Comparison of ENCODE assay signal across 11 cellular contexts in the genomic region with DNA sequence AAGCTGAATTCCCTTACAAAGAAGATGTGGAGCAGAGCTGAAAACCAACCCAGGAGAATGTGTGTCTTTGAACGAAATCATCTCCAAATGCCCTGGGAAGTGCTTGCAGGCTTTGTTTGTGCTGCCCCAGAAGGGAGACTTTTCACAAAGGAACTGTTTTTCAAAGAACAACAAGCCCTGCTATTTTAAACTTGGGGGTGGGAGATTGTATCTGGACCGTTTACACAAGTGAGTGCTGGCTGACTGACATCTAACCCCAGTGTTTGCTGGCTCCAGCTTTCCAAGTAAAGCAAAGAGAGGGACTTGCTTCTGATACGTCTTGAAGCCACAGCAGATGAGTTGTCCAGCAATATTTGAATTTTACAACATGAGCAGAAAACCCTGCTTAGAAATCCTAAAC. TPM values are rescaled to one million over a fixed set of nuclear protein-coding genes. Genes with fewer than 3 reads are reported as not detected.
DNase-seq lines count a peak whose midpoint lies in the region; ATAC-seq, FAIRE-seq and TF ChIP-seq lines count a peak whose summit lies in the region.
"Had no signal": no experiment of that assay in that cellular context is flagged by ENCODE, and none has a peak within 500 bp of the region (broad histone marks: within the 10 kb centered on the region; RNA-seq: fewer than 3 reads in every experiment).

No MANE protein-coding gene starts in this region.

- no peak for FAIRE-seq in A549 (lab: Jason Lieb, UNC)

- peaks cover 58% of the 10 kb centered on the region for H3K4me1 Mint-ChIP-seq in endodermal cell

- POLR2A ChIA-PET in A549 (lab: Yijun Ruan, JAX): no interaction called here

- CTCF ChIA-PET in A549 (lab: Yijun Ruan, JAX): interaction anchor here (1.2 kb wide), 2 partner anchors 45 to 454 kb away, joined by 3 read pairs; no protein-coding TSS in a partner anchor

- 0 out of 3 replicates have a peak overlapping the region, but pooled peaks have one; percentile 50 for H3K4me3 ChIP-seq in A549
- H3K4me3 ChIP-seq in HUES64 (ENCODE audit: low read length): peak overlapping the region; percentile 76
- peak overlapping the region; percentile 91 for H3K4me3 ChIP-seq in endodermal cell (ENCODE audit: low read length)

- no peak for TF ChIP-seq RAD21 in A549 (conservative IDR thresholded peaks at IDR 0.05 in 1 of 2, IDR thresholded peaks at IDR 0.05 in 1 of 2)

- H3K4me1 ChIP-seq in A549 (peaks cover 36% of the 10 kb centered on the region), HUES64 (ENCODE audit: insufficient read depth, low read length) (peaks cover 30% of the 10 kb centered on the region), endodermal cell (ENCODE audit: control insufficient read depth, insufficient read depth, low read length) (peaks cover 10% of the 10 kb centered on the region)

- H3K27ac ChIP-seq in A549: peak overlapping the region in 1 of 2 experiments; percentile 78; a peak in 1 of 6 replicates
- no peak overlapping the region; the same call in 1 of the 2 replicates for H3K27ac ChIP-seq in HUES64 (ENCODE audit: low read depth, low read length)
- no peak overlapping the region for H3K27ac ChIP-seq in endodermal cell (ENCODE audit: low read depth, low read length)

- H3K9me3 ChIP-seq in A549 (no peaks in the 10 kb centered on the region), HUES64 (ENCODE audit: insufficient read depth, low read depth, low read length) (no peaks in the 10 kb centered on the region), endodermal cell (ENCODE audit: control insufficient read depth, low read length) (no peaks in the 10 kb centered on the region)
- H3K9me3 ChIP-seq: Peyer's patch had no signal

- DNase-seq in A549 (ENCODE audit: low read depth in 1 of 2, low spot score in 1 of 2) (no peak), endodermal cell (no peak), myocyte (ENCODE audit: low read depth) (peak; percentile 11), mucosa of gallbladder (ENCODE audit: low spot score) (no peak), NCI-H146 (lab: John Stamatoyannopoulos, UW) (no peak), NCI-H187 (lab: John Stamatoyannopoulos, UW) (no peak)
- DNase-seq: NCI-H2029, Peyer's patch had no signal

- peaks cover 16% of the 10 kb centered on the region for H3K27me3 Mint-ChIP-seq in endodermal cell (ENCODE audit: insufficient read depth)

- TF ChIP-seq CTCF in A549 (IDR thresholded peaks at IDR 0.05) (no peak), endodermal cell (conservative IDR thresholded peaks at IDR 0.05) (no peak)

- peak overlapping the region; percentile 83 for H3K4me3 Mint-ChIP-seq in endodermal cell

- ATAC-seq in A549: no peak
- no peak for ATAC-seq in GM19035 (IDR thresholded peaks at IDR 0.05; ENCODE audit: unreplicated experiment)

- peak overlapping the region; percentile 28; the same call in 1 of the 2 replicates for H3K9ac ChIP-seq in HUES64 (ENCODE audit: low read depth, low read length)
- no peak overlapping the region for H3K9ac ChIP-seq in endodermal cell (ENCODE audit: extremely low read depth, low read length, poor library complexity, severe bottlenecking)

- H3K36me3 ChIP-seq in HUES64 (ENCODE audit: insufficient read depth, low read length): no peaks in the 10 kb centered on the region
- H3K36me3 ChIP-seq in endodermal cell (ENCODE audit: control insufficient read depth, insufficient read depth, low read length): no peaks in the 10 kb centered on the region
- H3K36me3 ChIP-seq: Peyer's patch had no signal

- WGBS in A549 (ENCODE audit: missing lambda C conversion rate): 27% methylated on average over 3 of the region's 3 CpGs
- 24% methylated on average over 3 of the region's 3 CpGs for WGBS in HUES64
- 15 to 39% methylated on average over 2 to 3 of the region's 3 CpGs for WGBS in endodermal cell (ENCODE audit: insufficient coverage in 1 of 2, insufficient read length in 1 of 2), 2 experiments

- H3K36me3 Mint-ChIP-seq in endodermal cell (ENCODE audit: low read depth): peaks cover 5% of the 10 kb centered on the region

- no peak for TF ChIP-seq POLR2A in A549 (IDR thresholded peaks at IDR 0.05; ENCODE audit: low read length)

- peak overlapping the region; percentile 90 for H3K4me2 ChIP-seq in A549

- peaks cover 8% of the 10 kb centered on the region; the same call in 1 of the 2 replicates for H3K27me3 ChIP-seq in HUES64 (ENCODE audit: insufficient read depth, low read length)
- H3K27me3 ChIP-seq in endodermal cell (ENCODE audit: control insufficient read depth, insufficient read depth, low read length, poor library complexity, severe bottlenecking): no peaks in the 10 kb centered on the region
- H3K27me3 ChIP-seq: Peyer's patch had no signal

- H3K27ac Mint-ChIP-seq in endodermal cell: peak overlapping the region; percentile 62

- H3K9me3 Mint-ChIP-seq in endodermal cell: no peaks in the 10 kb centered on the region

- TF ChIP-seq EP300 in A549 (IDR thresholded peaks at IDR 0.05): no peak

TF ChIP-seq in A549, 52 proteins besides CTCF, POLR2A, EP300 and RAD21:
- TF ChIP-seq MAFK (IDR thresholded peaks at IDR 0.05; ENCODE audit: partially characterized antibody) (no peak), CEBPB (IDR thresholded peaks at IDR 0.05) (no peak), ELK1 (IDR thresholded peaks at IDR 0.05; ENCODE audit: low read depth, low read length) (no peak), PHF8 (IDR thresholded peaks at IDR 0.05; ENCODE audit: borderline replicate concordance, low read depth) (no peak), EHF (CRISPR knock-in tag; IDR thresholded peaks at IDR 0.05) (no peak), MAX (IDR thresholded peaks at IDR 0.05) (no peak)
- TF ChIP-seq, protein P1, sequence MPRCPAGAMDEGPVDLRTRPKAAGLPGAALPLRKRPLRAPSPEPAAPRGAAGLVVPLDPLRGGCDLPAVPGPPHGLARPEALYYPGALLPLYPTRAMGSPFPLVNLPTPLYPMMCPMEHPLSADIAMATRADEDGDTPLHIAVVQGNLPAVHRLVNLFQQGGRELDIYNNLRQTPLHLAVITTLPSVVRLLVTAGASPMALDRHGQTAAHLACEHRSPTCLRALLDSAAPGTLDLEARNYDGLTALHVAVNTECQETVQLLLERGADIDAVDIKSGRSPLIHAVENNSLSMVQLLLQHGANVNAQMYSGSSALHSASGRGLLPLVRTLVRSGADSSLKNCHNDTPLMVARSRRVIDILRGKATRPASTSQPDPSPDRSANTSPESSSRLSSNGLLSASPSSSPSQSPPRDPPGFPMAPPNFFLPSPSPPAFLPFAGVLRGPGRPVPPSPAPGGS (IDR thresholded peaks at IDR 0.05): no peak

RNA-seq across cellular contexts. Expression of gene ADAMTS12, which starts 1.6 kb away (rescaled TPM):
- polyA plus RNA-seq in A549 (2011; rRNA removed) (5.9 and 6.8 TPM in 2 replicates), A549 (2017; fragmentation: RNase III; extraction: RNeasy Plus Mini Kit Qiagen cat#74134 plus additional on column Dnase treatment) (4.8 to 6.8 TPM (median 5.4 TPM) in 3 replicates)
- 4.3 and 4.7 TPM in 2 replicates for polyA plus RNA-seq in A549 (2012; cell fraction: cytosol; rRNA removed)
- 2.9 and 4.5 TPM in 2 replicates for polyA plus RNA-seq in A549 (2012; cell fraction: nucleus; rRNA removed)
- polyA minus RNA-seq in A549 (2011; rRNA and poly(A)+ RNA removed): 12.6 and 17.7 TPM in 2 replicates
- polyA plus RNA-seq in HUES64 (2013, experiment 1 of 2): 6.8 TPM
- polyA plus RNA-seq in HUES64 (2013, experiment 2 of 2): 8.3 TPM
- total RNA-seq in endodermal cell (100 to 1,000 TPM in 1 of 2 donors, 10 to 100 TPM in 1; 80.2 to 123 TPM), myocyte (21.4 and 22.0 TPM in 2 replicates), mucosa of gallbladder (2.2 TPM)
- polyA plus RNA-seq in endodermal cell (2013, experiment 1 of 2): 14.2 TPM
- 14.2 TPM for polyA plus RNA-seq in endodermal cell (2013, experiment 2 of 2)
- 88.1 TPM for polyA plus RNA-seq in myocyte (2012)

RNA-seq across cellular contexts. Expression of gene RXFP3, which starts 46.0 kb away (rescaled TPM):
- not detected in 2 replicates for polyA plus RNA-seq in A549 (2011; rRNA removed)
- polyA plus RNA-seq in A549 (2012; cell fraction: cytosol; rRNA removed): not detected in 2 replicates
- not detected in 2 replicates for polyA plus RNA-seq in A549 (2012; cell fraction: nucleus; rRNA removed)
- not detected in 3 replicates for polyA plus RNA-seq in A549 (2017; fragmentation: RNase III; extraction: RNeasy Plus Mini Kit Qiagen cat#74134 plus additional on column Dnase treatment)
- polyA minus RNA-seq in A549 (2011; rRNA and poly(A)+ RNA removed): not detected in 2 replicates
- polyA plus RNA-seq in HUES64 (2013, experiment 1 of 2): not detected
- not detected for polyA plus RNA-seq in HUES64 (2013, experiment 2 of 2)
- total RNA-seq in endodermal cell: under 1 TPM in 1 of 2 donors, not detected in 1; 0.13 TPM
- not detected for polyA plus RNA-seq in endodermal cell (2013, experiment 1 of 2)
- polyA plus RNA-seq in endodermal cell (2013, experiment 2 of 2): not detected
- total RNA-seq in myocyte: not detected in 2 replicates
- not detected for polyA plus RNA-seq in myocyte (2012)
- total RNA-seq in mucosa of gallbladder: not detected
- total RNA-seq: Peyer's patch, renal cortical epithelial cell had no signal
